ENCODE assay signal across 8 cellular contexts in genomic region chr1:41362749-41363631, GRCh38. TPM values are rescaled to one million over a fixed set of nuclear protein-coding genes. Genes with fewer than 3 reads are reported as not detected.
DNase-seq lines count a peak whose midpoint lies in the region; ATAC-seq and TF ChIP-seq lines count a peak whose summit lies in the region.
"Had no signal": no experiment of that assay in that cellular context is flagged by ENCODE, and none has a peak within 500 bp of the region (broad histone marks: within the 10 kb centered on the region; RNA-seq: fewer than 3 reads in every experiment).

No MANE protein-coding gene starts in this region.

- peak overlapping the region; percentile 76 for H3K18ac ChIP-seq in neuronal stem cell (ENCODE audit: low read length)

- H3K4me2 ChIP-seq in GM23338 = peak overlapping the region; percentile 84
- peak overlapping the region; percentile 98 for H3K4me2 ChIP-seq in neuronal stem cell (ENCODE audit: insufficient read depth, low read length, poor library complexity, severe bottlenecking)

- no peak overlapping the region for H3K4me3 ChIP-seq in CD8-positive, alpha-beta memory T cell (ENCODE audit: low read length)
- peak overlapping the region; percentile 68 for H3K4me3 ChIP-seq in GM23338
- peak overlapping the region in 1 of 2 donors; percentile 89 for H3K4me3 ChIP-seq in neuronal stem cell (ENCODE audit: low read length in 2 of 2)

- H3K79me2 ChIP-seq in GM23338 (replicated peaks; ENCODE audit: insufficient read depth) = no peaks in the 10 kb centered on the region

- H3K9me3 ChIP-seq in CD8-positive, alpha-beta memory T cell (ENCODE audit: low read length) = no peaks in the 10 kb centered on the region
- H3K9me3 ChIP-seq in neuronal stem cell (replicated peaks in 1 of 2; ENCODE audit: control insufficient read depth in 2 of 2, insufficient read depth in 1 of 2, low read depth in 1 of 2, low read length in 2 of 2) = peaks cover 0 to 2% of the 10 kb centered on the region in 2 donors

- H2BK15ac ChIP-seq in neuronal stem cell (ENCODE audit: low read length) = peak overlapping the region; percentile 88

- H3K9ac ChIP-seq in neuronal stem cell (ENCODE audit: low read depth, low read length, poor library complexity) = peak overlapping the region; percentile 57

- H3K36me3 ChIP-seq in CD8-positive, alpha-beta memory T cell (ENCODE audit: insufficient read depth, low read length) = no peaks in the 10 kb centered on the region
- no peaks in the 10 kb centered on the region for H3K36me3 ChIP-seq in GM23338 (ENCODE audit: insufficient read depth)
- no peaks in the 10 kb centered on the region for H3K36me3 ChIP-seq in neuronal stem cell (replicated peaks in 1 of 2; ENCODE audit: control insufficient read depth in 2 of 2, insufficient read depth in 2 of 2, low read length in 2 of 2)

- DNase-seq in CD8-positive, alpha-beta memory T cell = peak in 1 of 5 donors; percentile 46
- DNase-seq in GM23338 (ENCODE audit: low spot score) = no peak
- no peak for DNase-seq in activated naive CD8-positive, alpha-beta T cell treated with anti-CD3 and anti-CD28 coated beads for 36 hours
- no peak for DNase-seq in neuronal stem cell (ENCODE audit: low spot score)
- DNase-seq in GF-D8 (lab: John Stamatoyannopoulos, UW) = no peak
- DNase-seq in HUDEP-2 (lab: John Stamatoyannopoulos, UW; ENCODE audit: unreplicated experiment in 76 of 76) = no peak
- DNase-seq: SHP77 treated with DMSO at 0.1 percent for 48 hours had no signal

- H4K91ac ChIP-seq in neuronal stem cell (ENCODE audit: low read depth, low read length, poor library complexity) = no peak overlapping the region

- no peak overlapping the region for H3K14ac ChIP-seq in neuronal stem cell (ENCODE audit: low read length)

- H3K36me3 Mint-ChIP-seq in CD8-positive, alpha-beta memory T cell = no peaks in the 10 kb centered on the region
- H3K36me3 Mint-ChIP-seq in GM23338 (ENCODE audit: low read depth) = no peaks in the 10 kb centered on the region; the same call in 2 of the 3 replicates
- H3K36me3 Mint-ChIP-seq in activated naive CD8-positive, alpha-beta T cell treated with anti-CD3 and anti-CD28 coated beads for 36 hours = no peaks in the 10 kb centered on the region

- peaks cover 16% of the 10 kb centered on the region for H3K27me3 ChIP-seq in CD8-positive, alpha-beta memory T cell (ENCODE audit: insufficient read depth, low read length, poor library complexity, severe bottlenecking)
- H3K27me3 ChIP-seq in GM23338 (ENCODE audit: insufficient read depth) (peaks cover 72% of the 10 kb centered on the region), neuronal stem cell (ENCODE audit: control insufficient read depth in 3 of 3, insufficient read depth in 3 of 3, low read depth in 1 of 3, low read length in 3 of 3) (peaks cover 10 to 75% (median 56%) of the 10 kb centered on the region in 3 experiments)

- H3K9me3 Mint-ChIP-seq in CD8-positive, alpha-beta memory T cell = no peaks in the 10 kb centered on the region
- no peaks in the 10 kb centered on the region for H3K9me3 Mint-ChIP-seq in GM23338
- H3K9me3 Mint-ChIP-seq in activated naive CD8-positive, alpha-beta T cell treated with anti-CD3 and anti-CD28 coated beads for 36 hours = no peaks in the 10 kb centered on the region

- H2BK5ac ChIP-seq in neuronal stem cell (ENCODE audit: low read length) = no peak overlapping the region

- POLR2A ChIA-PET in CD8-positive, alpha-beta memory T cell (lab: Charles Lee) = interaction anchor here (0.6 kb wide), 1 partner anchor 1094 kb away, joined by 3 read pairs; no protein-coding TSS in a partner anchor

- no peak overlapping the region for H2BK120ac ChIP-seq in neuronal stem cell (ENCODE audit: low read depth, low read length)

- peaks cover 13 to 24% (median 15%) of the 10 kb centered on the region in 3 donors for H3K4me1 Mint-ChIP-seq in CD8-positive, alpha-beta memory T cell
- peaks cover 61% of the 10 kb centered on the region for H3K4me1 Mint-ChIP-seq in GM23338
- peaks cover 11% of the 10 kb centered on the region for H3K4me1 Mint-ChIP-seq in activated naive CD8-positive, alpha-beta T cell treated with anti-CD3 and anti-CD28 coated beads for 36 hours

- TF ChIP-seq CTCF in GM23338 (conservative IDR thresholded peaks at IDR 0.05; ENCODE audit: low read depth in 2 of 2) = no peak

- ATAC-seq in GM23338 (no peak), HG03095 (IDR thresholded peaks at IDR 0.05; ENCODE audit: unreplicated experiment) (no peak)

- H3K27ac ChIP-seq in CD8-positive, alpha-beta memory T cell (ENCODE audit: low read depth, low read length) = no peak overlapping the region
- H3K27ac ChIP-seq in GM23338 (ENCODE audit: low read depth) = no peak overlapping the region
- H3K27ac ChIP-seq in neuronal stem cell (replicated peaks; ENCODE audit: low read length) = no peak overlapping the region

- H2BK12ac ChIP-seq in neuronal stem cell (ENCODE audit: low read length) = no peak overlapping the region

- WGBS in neuronal stem cell (ENCODE audit: extremely low coverage in 2 of 2, insufficient read length in 2 of 2, insufficient replicate concordance in 1 of 2), 2 donors = no CpG with 5 or more reads among the region's 9 CpGs

- H3K4me3 Mint-ChIP-seq in CD8-positive, alpha-beta memory T cell = peak overlapping the region; percentile 57 to 76 (median 72)
- peak overlapping the region; percentile 63 for H3K4me3 Mint-ChIP-seq in GM23338
- peak overlapping the region; percentile 8 for H3K4me3 Mint-ChIP-seq in activated naive CD8-positive, alpha-beta T cell treated with anti-CD3 and anti-CD28 coated beads for 36 hours

- H2AFZ ChIP-seq in GM23338 = no peak overlapping the region
- no peak overlapping the region for H2AFZ ChIP-seq in neuronal stem cell (ENCODE audit: low read length)

- CTCF ChIA-PET in CD8-positive, alpha-beta memory T cell (lab: Charles Lee) = interaction anchor here (1.7 kb wide), 1 partner anchor 8 kb away, joined by 3 read pairs; no protein-coding TSS in a partner anchor

- no peaks in the 10 kb centered on the region; the same call in 1 of the 2 replicates for H4K20me1 ChIP-seq in GM23338 (replicated peaks; ENCODE audit: insufficient read depth)

- peak overlapping the region; percentile 35 for H3K23ac ChIP-seq in neuronal stem cell (ENCODE audit: low read depth, low read length, poor library complexity)

- peak overlapping the region; percentile 0 to 77 (median 31) for H3K27ac Mint-ChIP-seq in CD8-positive, alpha-beta memory T cell
- no peak overlapping the region for H3K27ac Mint-ChIP-seq in GM23338
- H3K27ac Mint-ChIP-seq in activated naive CD8-positive, alpha-beta T cell treated with anti-CD3 and anti-CD28 coated beads for 36 hours = no peak overlapping the region

- H2AK5ac ChIP-seq in neuronal stem cell (ENCODE audit: low read depth, low read length) = peak overlapping the region; percentile 92

- 0 out of 2 replicates have a peak, but pooled peaks cover 4% of the 10 kb centered on the region for H3F3A ChIP-seq in GM23338 (replicated peaks; ENCODE audit: low read depth)

- no peaks in the 10 kb centered on the region for H3K79me1 ChIP-seq in neuronal stem cell (ENCODE audit: low read depth, low read length)

- peaks cover 30% of the 10 kb centered on the region for H3K4me1 ChIP-seq in CD8-positive, alpha-beta memory T cell (ENCODE audit: insufficient read depth, low read length)
- peaks cover 49% of the 10 kb centered on the region for H3K4me1 ChIP-seq in GM23338 (ENCODE audit: insufficient read depth)
- H3K4me1 ChIP-seq in neuronal stem cell (ENCODE audit: control insufficient read depth in 2 of 2, insufficient read depth in 1 of 2, low read depth in 1 of 2, low read length in 2 of 2) = peaks cover 20 to 46% of the 10 kb centered on the region in 2 donors

- H3K9me2 ChIP-seq in GM23338 (ENCODE audit: insufficient read depth) = no peaks in the 10 kb centered on the region

- H3K27me3 Mint-ChIP-seq in CD8-positive, alpha-beta memory T cell = peaks cover 28 to 33% of the 10 kb centered on the region in 2 donors
- H3K27me3 Mint-ChIP-seq in GM23338 (ENCODE audit: insufficient read depth, low read depth, poor library complexity) = peaks cover 62% of the 10 kb centered on the region
- peaks cover 38% of the 10 kb centered on the region for H3K27me3 Mint-ChIP-seq in activated naive CD8-positive, alpha-beta T cell treated with anti-CD3 and anti-CD28 coated beads for 36 hours

- H3K4ac ChIP-seq in neuronal stem cell (ENCODE audit: low read length) = no peak overlapping the region

- no peak overlapping the region for H4K8ac ChIP-seq in neuronal stem cell (ENCODE audit: low read depth, low read length)

TF ChIP-seq in GM23338, 12 proteins besides CTCF, POLR2A, EP300 and RAD21:
- TF ChIP-seq ZNF331 (CRISPR knock-in tag; IDR thresholded peaks at IDR 0.05; ENCODE audit: low read depth) (no peak), EZH2phosphoT487 (IDR thresholded peaks at IDR 0.05; ENCODE audit: unreplicated experiment) (no peak), EZH2 (IDR thresholded peaks at IDR 0.05; ENCODE audit: low read depth, unreplicated experiment) (peak; percentile 8)

RNA-seq across cellular contexts. Expression of gene FOXO6, which starts 1.8 kb away (rescaled TPM):
- under 1 TPM in 1 of 2 experiments, not detected in 1; 0.11 TPM for total RNA-seq in CD8-positive, alpha-beta memory T cell
- not detected for polyA plus RNA-seq in CD8-positive, alpha-beta memory T cell
- 4.2 and 4.5 TPM in 2 replicates for total RNA-seq in GM23338 (2014; rRNA removed; shearing (Covaris generic))
- polyA plus RNA-seq in GM23338 (2016; fragmentation: Nextera tagmentation; extraction: Ambion mirVana) = 0.66 and 0.68 TPM in 2 replicates
- total RNA-seq in activated naive CD8-positive, alpha-beta T cell treated with anti-CD3 and anti-CD28 coated beads for 36 hours = under 1 TPM; 0.19 to 0.34 TPM
- polyA plus RNA-seq in neuronal stem cell (2013, experiment 1 of 2) = 3.4 TPM
- polyA plus RNA-seq in neuronal stem cell (2013, experiment 2 of 2) = 3.1 TPM

Comparison
In these comparisons a context has a peak if more than half of its experiments do, and no peak if none do; other contexts are left out.
1. H3K27ac Mint-ChIP-seq: peak in CD8-positive, alpha-beta memory T cell (8 of 8); none in GM23338 (single experiment) and activated naive CD8-positive, alpha-beta T cell treated with anti-CD3 and anti-CD28 coated beads for 36 hours (single experiment).
2. H3K4me3 Mint-ChIP-seq: peak in every context shown above with its lines; median percentile 72 in CD8-positive, alpha-beta memory T cell; 63 in GM23338; 8 in activated naive CD8-positive, alpha-beta T cell treated with anti-CD3 and anti-CD28 coated beads for 36 hours.